Comparison of ENCODE assay signal across 15 cellular contexts in genomic region chr21:14957836-14958235, GRCh38.
"Had no signal": no experiment of that assay in that cellular context is flagged by ENCODE, and none has a peak within 500 bp of the region (broad histone marks: within the 10 kb centered on the region; RNA-seq: fewer than 3 reads in every experiment).

No MANE protein-coding gene starts in this region.

- H3K27ac ChIP-seq: heart right ventricle, left ventricle myocardium inferior, right lobe of liver had no signal

- ATAC-seq: activated CD8-positive, alpha-beta T cell treated with anti-CD3 and anti-CD28 coated beads for 36 hours; gastroesophageal sphincter; heart right ventricle; WTC11 had no signal

- H3K27me3 Mint-ChIP-seq: activated CD8-positive, alpha-beta T cell treated with anti-CD3 and anti-CD28 coated beads for 36 hours; activated naive CD4-positive, alpha-beta T cell treated with anti-CD3 and anti-CD28 coated beads, Interleukin-2, amount 50 U/mL, for 24 hours; brain; memory B cell had no signal

- H3K4me1 Mint-ChIP-seq: activated naive CD4-positive, alpha-beta T cell treated with anti-CD3 and anti-CD28 coated beads, Interleukin-2, amount 50 U/mL, for 24 hours; brain; memory B cell; WTC11 had no signal

- H3K9me3 Mint-ChIP-seq: activated CD8-positive, alpha-beta T cell treated with anti-CD3 and anti-CD28 coated beads for 36 hours; activated naive CD4-positive, alpha-beta T cell treated with anti-CD3 and anti-CD28 coated beads, Interleukin-2, amount 50 U/mL, for 24 hours; memory B cell; T-helper 1 cell treated with Interleukin-12 subunit alpha and Interleukin-12 subunit beta and Interleukin-4 antibody, amounts not matched to agents 30 μg/mL and 1 μg/mL, for 36 hours had no signal

- H3K4me3 Mint-ChIP-seq: activated CD8-positive, alpha-beta T cell treated with anti-CD3 and anti-CD28 coated beads for 36 hours; activated naive CD4-positive, alpha-beta T cell treated with anti-CD3 and anti-CD28 coated beads, Interleukin-2, amount 50 U/mL, for 24 hours; brain; memory B cell; T-helper 1 cell treated with Interleukin-12 subunit alpha and Interleukin-12 subunit beta and Interleukin-4 antibody, amounts not matched to agents 30 μg/mL and 1 μg/mL, for 36 hours; WTC11 had no signal

- H3K27ac Mint-ChIP-seq: activated CD8-positive, alpha-beta T cell treated with anti-CD3 and anti-CD28 coated beads for 36 hours; memory B cell; T-helper 1 cell treated with Interleukin-12 subunit alpha and Interleukin-12 subunit beta and Interleukin-4 antibody, amounts not matched to agents 30 μg/mL and 1 μg/mL, for 36 hours; WTC11 had no signal

- DNase-seq: activated CD4-positive, alpha-beta T cell treated with anti-CD3 and anti-CD28 coated beads for 4 hours; activated CD8-positive, alpha-beta T cell treated with anti-CD3 and anti-CD28 coated beads for 36 hours; activated effector memory CD4-positive, alpha-beta T cell treated with anti-CD3 and anti-CD28 coated beads, Interleukin-2, amount 50 U/mL, for 16 hours; activated T-cell treated with anti-CD3 and anti-CD28 coated beads, Interleukin-2, amount 50 U/mL, for 48 hours; amniotic stem cell; effector CD8-positive, alpha-beta T cell; heart right ventricle; left ventricle myocardium inferior; right lobe of liver had no signal

- H3K36me3 Mint-ChIP-seq: activated naive CD4-positive, alpha-beta T cell treated with anti-CD3 and anti-CD28 coated beads, Interleukin-2, amount 50 U/mL, for 24 hours; brain; memory B cell; WTC11 had no signal

- H3K4me3 ChIP-seq: gastroesophageal sphincter, heart right ventricle, left ventricle myocardium inferior, right lobe of liver had no signal
